17 cellular contexts compared by ENCODE assay signal in genomic region chr3:14837864-14838263, GRCh38. TPM values are rescaled to one million over a fixed set of nuclear protein-coding genes. Genes with fewer than 3 reads are reported as not detected.
A peak's percentile ranks its signal among the peaks of the same experiment; 100 is the strongest.
DNase-seq lines count a peak whose midpoint lies in the region; ATAC-seq and TF ChIP-seq lines count a peak whose summit lies in the region.
"Had no signal": no experiment of that assay in that cellular context is flagged by ENCODE, and none has a peak within 500 bp of the region (broad histone marks: within the 10 kb centered on the region; RNA-seq: fewer than 3 reads in every experiment).

No MANE protein-coding gene starts in this region.

- peaks cover 2% of the 10 kb centered on the region for H3K79me2 ChIP-seq in trophoblast cell (ENCODE audit: control insufficient read depth, insufficient read depth, low read length, poor library complexity)

- peak overlapping the region; percentile 55 for H3K27ac Mint-ChIP-seq in endothelial cell (ENCODE audit: unreplicated experiment)
- H3K27ac Mint-ChIP-seq: activated naive CD8-positive, alpha-beta T cell treated with anti-CD3 and anti-CD28 coated beads for 36 hours had no signal

- no peak overlapping the region for H3K4me3 ChIP-seq in muscle layer of duodenum (ENCODE audit: low read depth in 1 of 2, low read length in 2 of 2)
- H3K4me3 ChIP-seq in transverse colon: no peak overlapping the region
- H3K4me3 ChIP-seq in trophoblast cell (ENCODE audit: low read depth, low read length): no peak overlapping the region

- H2BK120ac ChIP-seq in trophoblast cell (ENCODE audit: insufficient read depth, low read length, poor library complexity): no peak overlapping the region

- H2AK5ac ChIP-seq in trophoblast cell (ENCODE audit: low read length): no peak overlapping the region

- no peak overlapping the region for H3K4me3 Mint-ChIP-seq in endothelial cell (ENCODE audit: unreplicated experiment)
- H3K4me3 Mint-ChIP-seq: activated CD4-positive, alpha-beta T cell treated with anti-CD3 and anti-CD28 coated beads, Interleukin-2, amount 10 ng/mL, durations not matched to agents 7 days and 5 days; activated naive CD8-positive, alpha-beta T cell treated with anti-CD3 and anti-CD28 coated beads for 36 hours had no signal

- H3K4me1 Mint-ChIP-seq in endothelial cell (ENCODE audit: unreplicated experiment): peaks cover 80% of the 10 kb centered on the region
- H3K4me1 Mint-ChIP-seq: activated CD4-positive, alpha-beta T cell treated with anti-CD3 and anti-CD28 coated beads, Interleukin-2, amount 10 ng/mL, durations not matched to agents 7 days and 5 days; activated naive CD8-positive, alpha-beta T cell treated with anti-CD3 and anti-CD28 coated beads for 36 hours had no signal

- DNase-seq in endothelial cell (ENCODE audit: low spot score): no peak
- DNase-seq in left ventricle myocardium superior: peak; percentile 50
- DNase-seq in transverse colon: no peak
- DNase-seq in D341Med (ENCODE audit: low spot score): no peak
- no peak for DNase-seq in NCI-H1930 (lab: John Stamatoyannopoulos, UW)
- no peak for DNase-seq in trophoblast cell
- DNase-seq: activated CD4-positive, alpha-beta T cell treated with anti-CD3 and anti-CD28 coated beads, Interleukin-2, amount 10 ng/mL, durations not matched to agents 7 days and 5 days; activated naive CD8-positive, alpha-beta T cell treated with anti-CD3 and anti-CD28 coated beads for 36 hours; activated T-cell treated with anti-CD3 and anti-CD28 coated beads, Interleukin-2, amount 50 U/mL, for 1 hour; caudate nucleus; DMS153; effector memory CD4-positive, alpha-beta T cell; stimulated activated CD4-positive, alpha-beta T cell treated with anti-CD3 and anti-CD28 coated beads, Interleukin-15, amount 100 ng/mL, for 24 hours had no signal

- H4K91ac ChIP-seq in trophoblast cell (ENCODE audit: low read depth, low read length): no peak overlapping the region

- TF ChIP-seq CTCF in endothelial cell (IDR thresholded peaks at IDR 0.05; ENCODE audit: unreplicated experiment) (no peak), transverse colon (IDR thresholded peaks at IDR 0.05) (no peak)

- H3K36me3 Mint-ChIP-seq in endothelial cell (ENCODE audit: low read depth, unreplicated experiment): peaks cover 44% of the 10 kb centered on the region
- H3K36me3 Mint-ChIP-seq: activated naive CD8-positive, alpha-beta T cell treated with anti-CD3 and anti-CD28 coated beads for 36 hours had no signal

- no peak overlapping the region for H3K14ac ChIP-seq in trophoblast cell (ENCODE audit: low read length)

- intact Hi-C loops in left ventricle myocardium superior (cut with micrococcal nuclease): no loop called here
- intact Hi-C loops in transverse colon (cut with DNase I; ENCODE audit: low total_unique reads): no loop called here

- no peak overlapping the region for H4K12ac ChIP-seq in trophoblast cell (ENCODE audit: low read depth, low read length)

- H3K4me2 ChIP-seq in trophoblast cell (ENCODE audit: low read length): no peak overlapping the region
- H3K4me2 ChIP-seq: KMS-11 had no signal

- H3K79me1 ChIP-seq in trophoblast cell (ENCODE audit: low read length): no peaks in the 10 kb centered on the region

- H2AFZ ChIP-seq in trophoblast cell (ENCODE audit: insufficient read depth, low read length, poor library complexity): no peak overlapping the region

- peaks cover 9 to 10% of the 10 kb centered on the region in 2 donors for H3K4me1 ChIP-seq in muscle layer of duodenum (ENCODE audit: control insufficient read depth in 1 of 2, insufficient read depth in 2 of 2, low read length in 2 of 2)
- H3K4me1 ChIP-seq in transverse colon: peaks cover 0 to 26% (median 4%) of the 10 kb centered on the region in 4 donors
- H3K4me1 ChIP-seq in trophoblast cell (ENCODE audit: control insufficient read depth in 1 of 2, insufficient read depth in 2 of 2, low read length in 2 of 2): peaks cover 7% of the 10 kb centered on the region in 2 experiments

- H3K27ac ChIP-seq in muscle layer of duodenum (ENCODE audit: low read length) (peak overlapping the region; percentile 39), transverse colon (peak overlapping the region; percentile 22 to 50 (median 36)), trophoblast cell (ENCODE audit: low read depth, low read length) (no peak overlapping the region)
- H3K27ac ChIP-seq: KMS-11 had no signal

- H3K18ac ChIP-seq in trophoblast cell (ENCODE audit: low read length): no peak overlapping the region

- H2BK12ac ChIP-seq in trophoblast cell (ENCODE audit: low read length): no peak overlapping the region

- no peaks in the 10 kb centered on the region for H3K36me3 ChIP-seq in muscle layer of duodenum (ENCODE audit: control insufficient read depth in 1 of 2, insufficient read depth in 2 of 2, low read length in 2 of 2)
- no peaks in the 10 kb centered on the region for H3K36me3 ChIP-seq in transverse colon
- H3K36me3 ChIP-seq in trophoblast cell (ENCODE audit: control insufficient read depth in 1 of 2, insufficient read depth in 2 of 2, low read length in 2 of 2): no peaks in the 10 kb centered on the region

- no peak overlapping the region for H3K23ac ChIP-seq in trophoblast cell (ENCODE audit: low read length)

- no peak overlapping the region for H3K4ac ChIP-seq in trophoblast cell (ENCODE audit: low read depth, low read length)

- in situ Hi-C loops in transverse colon (cut with MboI; ENCODE audit: low pct_ligation_motif_present in 1 of 4, low pct_unique_long_range_greater_than_20kb in 1 of 4, low sequenced_read_pairs in 3 of 4): no loop called here

- ATAC-seq in left ventricle myocardium superior: peak; percentile 49

- TF ChIP-seq EP300 in transverse colon (IDR thresholded peaks at IDR 0.05; ENCODE audit: low read depth): no peak

- H3K27me3 Mint-ChIP-seq in endothelial cell (ENCODE audit: unreplicated experiment): peaks cover 8% of the 10 kb centered on the region
- H3K27me3 Mint-ChIP-seq: activated naive CD8-positive, alpha-beta T cell treated with anti-CD3 and anti-CD28 coated beads for 36 hours had no signal

- H3K27me3 ChIP-seq in muscle layer of duodenum (ENCODE audit: low read depth, low read length) (no peaks in the 10 kb centered on the region), transverse colon (no peaks in the 10 kb centered on the region), trophoblast cell (ENCODE audit: insufficient read depth, low read length) (no peaks in the 10 kb centered on the region)

- TF ChIP-seq POLR2A in transverse colon (IDR thresholded peaks at IDR 0.05): no peak

- H2BK5ac ChIP-seq in trophoblast cell (ENCODE audit: low read depth, low read length, poor library complexity): no peak overlapping the region

- no peaks in the 10 kb centered on the region for H3K9me3 Mint-ChIP-seq in endothelial cell (ENCODE audit: unreplicated experiment)
- H3K9me3 Mint-ChIP-seq: activated CD4-positive, alpha-beta T cell treated with anti-CD3 and anti-CD28 coated beads, Interleukin-2, amount 10 ng/mL, durations not matched to agents 7 days and 5 days; activated naive CD8-positive, alpha-beta T cell treated with anti-CD3 and anti-CD28 coated beads for 36 hours had no signal

- 52 to 75% methylated on average over 2 to 7 of the region's 7 CpGs for WGBS in transverse colon (ENCODE audit: low coverage in 1 of 2), 2 donors
- WGBS in trophoblast cell (ENCODE audit: extremely low coverage, insufficient coverage, insufficient read length): no CpG with 5 or more reads among the region's 7 CpGs

- no peak overlapping the region for H3K9ac ChIP-seq in trophoblast cell (ENCODE audit: low read length)
- H3K9ac ChIP-seq: KMS-11 had no signal

- H3K9me3 ChIP-seq in muscle layer of duodenum (ENCODE audit: control insufficient read depth in 1 of 2, low read length in 2 of 2) (no peaks in the 10 kb centered on the region), transverse colon (no peaks in the 10 kb centered on the region), trophoblast cell (ENCODE audit: insufficient read depth, low read depth, low read length) (no peaks in the 10 kb centered on the region)

- no peak overlapping the region for H4K8ac ChIP-seq in trophoblast cell (ENCODE audit: low read depth, low read length)

RNA-seq across cellular contexts. Expression of gene FGD5, which starts 19.1 kb away (rescaled TPM):
- total RNA-seq in endothelial cell (ENCODE audit: unreplicated experiment): 294 TPM
- total RNA-seq in left ventricle myocardium superior: 16.3 TPM
- total RNA-seq in transverse colon: 10 to 100 TPM in 2 of 4 donors, 1 to 10 TPM in 2; 5.6 to 15.9 (median 10.2) TPM
- polyA plus RNA-seq in trophoblast cell (2013): 23.6 and 27.1 TPM in 2 replicates
- total RNA-seq: SK-MEL-5 had no signal
- polyA plus RNA-seq: BJ had no signal

Comparison
In these comparisons a context has a peak if more than half of its experiments do, and no peak if none do; other contexts are left out.
1. RNA of gene FGD5, which starts 19.1 kb away (total RNA-seq): 294 TPM in endothelial cell (single experiment); 16.3 TPM in left ventricle myocardium superior (single experiment) and 5.6 to 15.9 TPM in transverse colon; every median in the first group is over 10 times any median in the second.